1 cellular context compared by ENCODE assay signal in the genomic region with DNA sequence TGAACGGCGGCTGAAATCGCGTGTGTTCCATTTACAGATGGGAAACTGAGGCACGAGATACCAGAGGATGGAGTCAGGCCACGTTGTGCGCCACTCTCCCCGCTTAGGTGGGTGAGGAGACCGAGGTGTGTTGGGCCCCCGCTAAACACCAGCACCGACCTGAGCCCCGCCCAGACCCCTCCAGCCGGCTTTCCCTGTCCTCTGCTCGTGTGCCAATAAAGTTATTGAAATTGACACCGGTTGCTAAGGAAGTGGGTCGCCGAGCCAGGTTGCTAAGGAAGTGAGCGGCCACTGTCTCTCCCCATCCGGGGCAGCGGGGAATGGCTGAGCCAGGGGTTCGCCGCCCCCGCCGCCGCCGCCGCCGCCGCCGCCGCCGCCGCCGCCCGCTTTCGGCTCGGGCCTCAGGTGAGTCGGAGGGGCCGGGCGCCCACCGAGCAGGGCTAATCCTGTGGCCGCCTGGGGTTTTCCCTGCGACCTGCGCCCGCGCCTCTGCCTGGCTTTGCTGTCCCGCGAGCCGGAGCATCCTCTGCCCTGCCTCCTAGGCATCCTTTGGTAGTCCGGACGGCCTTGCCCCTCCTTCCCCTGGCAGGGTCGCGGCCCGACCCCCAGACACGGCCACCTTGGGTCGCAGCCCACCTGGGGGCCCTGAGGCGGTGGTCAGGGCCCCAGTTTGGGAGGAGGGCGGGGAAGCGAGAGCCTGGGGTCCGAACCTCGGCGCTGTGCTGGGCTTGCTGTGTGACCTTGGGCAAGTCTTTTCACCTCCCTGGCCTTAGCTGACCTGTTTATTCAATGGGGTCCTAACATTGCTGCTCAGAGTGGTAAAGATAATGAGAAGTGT.
A peak's percentile ranks its signal among the peaks of the same experiment; 100 is the strongest.
TF ChIP-seq lines count a peak whose summit lies in the region.

A gene (plus strand): TSS at position 291 of the 838 bp plus-strand sequence. CDS start 32,127 bp downstream, outside the sequence.

TF ChIP-seq in HepG2, 621 proteins besides CTCF, POLR2A, EP300 and RAD21 (continued from another document and continues in another):
- TF ChIP-seq, protein P1, sequence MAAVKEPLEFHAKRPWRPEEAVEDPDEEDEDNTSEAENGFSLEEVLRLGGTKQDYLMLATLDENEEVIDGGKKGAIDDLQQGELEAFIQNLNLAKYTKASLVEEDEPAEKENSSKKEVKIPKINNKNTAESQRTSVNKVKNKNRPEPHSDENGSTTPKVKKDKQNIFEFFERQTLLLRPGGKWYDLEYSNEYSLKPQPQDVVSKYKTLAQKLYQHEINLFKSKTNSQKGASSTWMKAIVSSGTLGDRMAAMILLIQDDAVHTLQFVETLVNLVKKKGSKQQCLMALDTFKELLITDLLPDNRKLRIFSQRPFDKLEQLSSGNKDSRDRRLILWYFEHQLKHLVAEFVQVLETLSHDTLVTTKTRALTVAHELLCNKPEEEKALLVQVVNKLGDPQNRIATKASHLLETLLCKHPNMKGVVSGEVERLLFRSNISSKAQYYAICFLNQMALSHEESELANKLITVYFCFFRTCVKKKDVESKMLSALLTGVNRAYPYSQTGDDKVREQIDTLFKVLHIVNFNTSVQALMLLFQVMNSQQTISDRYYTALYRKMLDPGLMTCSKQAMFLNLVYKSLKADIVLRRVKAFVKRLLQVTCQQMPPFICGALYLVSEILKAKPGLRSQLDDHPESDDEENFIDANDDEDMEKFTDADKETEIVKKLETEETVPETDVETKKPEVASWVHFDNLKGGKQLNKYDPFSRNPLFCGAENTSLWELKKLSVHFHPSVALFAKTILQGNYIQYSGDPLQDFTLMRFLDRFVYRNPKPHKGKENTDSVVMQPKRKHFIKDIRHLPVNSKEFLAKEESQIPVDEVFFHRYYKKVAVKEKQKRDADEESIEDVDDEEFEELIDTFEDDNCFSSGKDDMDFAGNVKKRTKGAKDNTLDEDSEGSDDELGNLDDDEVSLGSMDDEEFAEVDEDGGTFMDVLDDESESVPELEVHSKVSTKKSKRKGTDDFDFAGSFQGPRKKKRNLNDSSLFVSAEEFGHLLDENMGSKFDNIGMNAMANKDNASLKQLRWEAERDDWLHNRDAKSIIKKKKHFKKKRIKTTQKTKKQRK (IDR thresholded peaks at IDR 0.05; ENCODE audit: low read length), result no peak
- TF ChIP-seq, protein P2, sequence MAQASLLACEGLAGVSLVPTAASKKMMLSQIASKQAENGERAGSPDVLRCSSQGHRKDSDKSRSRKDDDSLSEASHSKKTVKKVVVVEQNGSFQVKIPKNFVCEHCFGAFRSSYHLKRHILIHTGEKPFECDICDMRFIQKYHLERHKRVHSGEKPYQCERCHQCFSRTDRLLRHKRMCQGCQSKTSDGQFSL (CRISPR knock-in tag; IDR thresholded peaks at IDR 0.05), result peak; percentile 83
- TF ChIP-seq FOSL1 (CRISPR knock-in tag; IDR thresholded peaks at IDR 0.05; ENCODE audit: borderline replicate concordance) (no peak), PTBP1 (IDR thresholded peaks at IDR 0.05; ENCODE audit: low read depth, low read length, poor library complexity, severe bottlenecking) (peak; percentile 32), ATF7-NPFF (CRISPR knock-in tag; IDR thresholded peaks at IDR 0.05; ENCODE audit: low read depth) (0 out of 2 replicates have a peak, but pooled peaks have one; percentile 17), KDM2A (CRISPR knock-in tag; IDR thresholded peaks at IDR 0.05; ENCODE audit: borderline replicate concordance, low read depth) (peak; percentile 91; the same call in 1 of the 2 replicates), ZNF549 (CRISPR knock-in tag; IDR thresholded peaks at IDR 0.05) (no peak), ZNF782 (CRISPR knock-in tag; IDR thresholded peaks at IDR 0.05; ENCODE audit: borderline replicate concordance) (0 out of 2 replicates have a peak, but pooled peaks have one; percentile 6), ZNF432 (CRISPR knock-in tag; IDR thresholded peaks at IDR 0.05; ENCODE audit: borderline replicate concordance) (no peak), ZEB1 (IDR thresholded peaks at IDR 0.05; ENCODE audit: insufficient replicate concordance, low read depth) (peak; percentile 45), MATR3 (CRISPR knock-in tag; IDR thresholded peaks at IDR 0.05) (0 out of 2 replicates have a peak, but pooled peaks have one; percentile 57), ZNF451 (CRISPR knock-in tag; IDR thresholded peaks at IDR 0.05) (0 out of 2 replicates have a peak, but pooled peaks have one; percentile 22), RBAK (CRISPR knock-in tag; IDR thresholded peaks at IDR 0.05) (no peak), ZNF792 (CRISPR knock-in tag; IDR thresholded peaks at IDR 0.05) (peak; percentile 87; the same call in 1 of the 2 replicates), KAT2B (IDR thresholded peaks at IDR 0.05; ENCODE audit: borderline replicate concordance, low read depth, low read length) (no peak), ZNF232 (CRISPR knock-in tag; IDR thresholded peaks at IDR 0.05; ENCODE audit: borderline replicate concordance) (0 out of 2 replicates have a peak, but pooled peaks have one; percentile 42), ISX (CRISPR knock-in tag; conservative IDR thresholded peaks at IDR 0.05) (no peak), ZNF543 (CRISPR knock-in tag; IDR thresholded peaks at IDR 0.05) (no peak; the same call in none of the 2 replicates), ZFP1 (CRISPR knock-in tag; IDR thresholded peaks at IDR 0.05) (peak; percentile 68; the same call in 1 of the 2 replicates), JARID2 (CRISPR knock-in tag; IDR thresholded peaks at IDR 0.05; ENCODE audit: insufficient replicate concordance) (peak; percentile 61), DNMT3B (CRISPR knock-in tag; conservative IDR thresholded peaks at IDR 0.05) (no peak), GTF2F1 (IDR thresholded peaks at IDR 0.05; ENCODE audit: low read length) (peak; percentile 82; the same call in 1 of the 2 replicates), RBM22 (optimal IDR thresholded peaks at IDR 0.05; ENCODE audit: low read length) (peak; percentile 89), ZNF350 (CRISPR knock-in tag; IDR thresholded peaks at IDR 0.05; ENCODE audit: borderline replicate concordance, low read depth) (peak; percentile 95), ZNF775 (CRISPR knock-in tag; IDR thresholded peaks at IDR 0.05; ENCODE audit: borderline replicate concordance) (no peak), ISL2 (CRISPR knock-in tag; IDR thresholded peaks at IDR 0.05) (peak; percentile 70; the same call in 1 of the 2 replicates), KLF6 (CRISPR knock-in tag; IDR thresholded peaks at IDR 0.05) (no peak), NCOA1 (CRISPR knock-in tag; IDR thresholded peaks at IDR 0.05) (no peak), TAF15 (IDR thresholded peaks at IDR 0.05; ENCODE audit: low read depth, low read length, poor library complexity, severe bottlenecking) (peak; percentile 77), ZNF547 (CRISPR knock-in tag; IDR thresholded peaks at IDR 0.05) (peak; percentile 93; the same call in 1 of the 2 replicates)
- TF ChIP-seq, protein P3, sequence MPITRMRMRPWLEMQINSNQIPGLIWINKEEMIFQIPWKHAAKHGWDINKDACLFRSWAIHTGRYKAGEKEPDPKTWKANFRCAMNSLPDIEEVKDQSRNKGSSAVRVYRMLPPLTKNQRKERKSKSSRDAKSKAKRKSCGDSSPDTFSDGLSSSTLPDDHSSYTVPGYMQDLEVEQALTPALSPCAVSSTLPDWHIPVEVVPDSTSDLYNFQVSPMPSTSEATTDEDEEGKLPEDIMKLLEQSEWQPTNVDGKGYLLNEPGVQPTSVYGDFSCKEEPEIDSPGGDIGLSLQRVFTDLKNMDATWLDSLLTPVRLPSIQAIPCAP (CRISPR knock-in tag; IDR thresholded peaks at IDR 0.05; ENCODE audit: low read depth), result no peak; the same call in 1 of the 2 replicates
- TF ChIP-seq, protein P4, sequence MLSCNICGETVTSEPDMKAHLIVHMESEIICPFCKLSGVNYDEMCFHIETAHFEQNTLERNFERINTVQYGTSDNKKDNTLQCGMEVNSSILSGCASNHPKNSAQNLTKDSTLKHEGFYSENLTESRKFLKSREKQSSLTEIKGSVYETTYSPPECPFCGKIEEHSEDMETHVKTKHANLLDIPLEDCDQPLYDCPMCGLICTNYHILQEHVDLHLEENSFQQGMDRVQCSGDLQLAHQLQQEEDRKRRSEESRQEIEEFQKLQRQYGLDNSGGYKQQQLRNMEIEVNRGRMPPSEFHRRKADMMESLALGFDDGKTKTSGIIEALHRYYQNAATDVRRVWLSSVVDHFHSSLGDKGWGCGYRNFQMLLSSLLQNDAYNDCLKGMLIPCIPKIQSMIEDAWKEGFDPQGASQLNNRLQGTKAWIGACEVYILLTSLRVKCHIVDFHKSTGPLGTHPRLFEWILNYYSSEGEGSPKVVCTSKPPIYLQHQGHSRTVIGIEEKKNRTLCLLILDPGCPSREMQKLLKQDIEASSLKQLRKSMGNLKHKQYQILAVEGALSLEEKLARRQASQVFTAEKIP (CRISPR knock-in tag; IDR thresholded peaks at IDR 0.05; ENCODE audit: borderline replicate concordance), result no peak
- TF ChIP-seq, protein P5, sequence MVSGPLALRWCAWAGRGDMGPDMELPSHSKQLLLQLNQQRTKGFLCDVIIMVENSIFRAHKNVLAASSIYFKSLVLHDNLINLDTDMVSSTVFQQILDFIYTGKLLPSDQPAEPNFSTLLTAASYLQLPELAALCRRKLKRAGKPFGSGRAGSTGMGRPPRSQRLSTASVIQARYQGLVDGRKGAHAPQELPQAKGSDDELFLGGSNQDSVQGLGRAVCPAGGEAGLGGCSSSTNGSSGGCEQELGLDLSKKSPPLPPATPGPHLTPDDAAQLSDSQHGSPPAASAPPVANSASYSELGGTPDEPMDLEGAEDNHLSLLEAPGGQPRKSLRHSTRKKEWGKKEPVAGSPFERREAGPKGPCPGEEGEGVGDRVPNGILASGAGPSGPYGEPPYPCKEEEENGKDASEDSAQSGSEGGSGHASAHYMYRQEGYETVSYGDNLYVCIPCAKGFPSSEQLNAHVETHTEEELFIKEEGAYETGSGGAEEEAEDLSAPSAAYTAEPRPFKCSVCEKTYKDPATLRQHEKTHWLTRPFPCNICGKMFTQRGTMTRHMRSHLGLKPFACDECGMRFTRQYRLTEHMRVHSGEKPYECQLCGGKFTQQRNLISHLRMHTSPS (CRISPR knock-in tag; IDR thresholded peaks at IDR 0.05; ENCODE audit: low read depth), result peak; percentile 16; the same call in 1 of the 2 replicates
- TF ChIP-seq, protein P6, sequence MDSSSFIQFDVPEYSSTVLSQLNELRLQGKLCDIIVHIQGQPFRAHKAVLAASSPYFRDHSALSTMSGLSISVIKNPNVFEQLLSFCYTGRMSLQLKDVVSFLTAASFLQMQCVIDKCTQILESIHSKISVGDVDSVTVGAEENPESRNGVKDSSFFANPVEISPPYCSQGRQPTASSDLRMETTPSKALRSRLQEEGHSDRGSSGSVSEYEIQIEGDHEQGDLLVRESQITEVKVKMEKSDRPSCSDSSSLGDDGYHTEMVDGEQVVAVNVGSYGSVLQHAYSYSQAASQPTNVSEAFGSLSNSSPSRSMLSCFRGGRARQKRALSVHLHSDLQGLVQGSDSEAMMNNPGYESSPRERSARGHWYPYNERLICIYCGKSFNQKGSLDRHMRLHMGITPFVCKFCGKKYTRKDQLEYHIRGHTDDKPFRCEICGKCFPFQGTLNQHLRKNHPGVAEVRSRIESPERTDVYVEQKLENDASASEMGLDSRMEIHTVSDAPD (CRISPR knock-in tag; IDR thresholded peaks at IDR 0.05), result peak; percentile 71
- TF ChIP-seq, protein P7, sequence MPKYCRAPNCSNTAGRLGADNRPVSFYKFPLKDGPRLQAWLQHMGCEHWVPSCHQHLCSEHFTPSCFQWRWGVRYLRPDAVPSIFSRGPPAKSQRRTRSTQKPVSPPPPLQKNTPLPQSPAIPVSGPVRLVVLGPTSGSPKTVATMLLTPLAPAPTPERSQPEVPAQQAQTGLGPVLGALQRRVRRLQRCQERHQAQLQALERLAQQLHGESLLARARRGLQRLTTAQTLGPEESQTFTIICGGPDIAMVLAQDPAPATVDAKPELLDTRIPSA (CRISPR knock-in tag; IDR thresholded peaks at IDR 0.05; ENCODE audit: borderline replicate concordance), result no peak
- TF ChIP-seq, protein P8, sequence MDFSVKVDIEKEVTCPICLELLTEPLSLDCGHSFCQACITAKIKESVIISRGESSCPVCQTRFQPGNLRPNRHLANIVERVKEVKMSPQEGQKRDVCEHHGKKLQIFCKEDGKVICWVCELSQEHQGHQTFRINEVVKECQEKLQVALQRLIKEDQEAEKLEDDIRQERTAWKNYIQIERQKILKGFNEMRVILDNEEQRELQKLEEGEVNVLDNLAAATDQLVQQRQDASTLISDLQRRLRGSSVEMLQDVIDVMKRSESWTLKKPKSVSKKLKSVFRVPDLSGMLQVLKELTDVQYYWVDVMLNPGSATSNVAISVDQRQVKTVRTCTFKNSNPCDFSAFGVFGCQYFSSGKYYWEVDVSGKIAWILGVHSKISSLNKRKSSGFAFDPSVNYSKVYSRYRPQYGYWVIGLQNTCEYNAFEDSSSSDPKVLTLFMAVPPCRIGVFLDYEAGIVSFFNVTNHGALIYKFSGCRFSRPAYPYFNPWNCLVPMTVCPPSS (IDR thresholded peaks at IDR 0.05), result no peak
- TF ChIP-seq, protein P9, sequence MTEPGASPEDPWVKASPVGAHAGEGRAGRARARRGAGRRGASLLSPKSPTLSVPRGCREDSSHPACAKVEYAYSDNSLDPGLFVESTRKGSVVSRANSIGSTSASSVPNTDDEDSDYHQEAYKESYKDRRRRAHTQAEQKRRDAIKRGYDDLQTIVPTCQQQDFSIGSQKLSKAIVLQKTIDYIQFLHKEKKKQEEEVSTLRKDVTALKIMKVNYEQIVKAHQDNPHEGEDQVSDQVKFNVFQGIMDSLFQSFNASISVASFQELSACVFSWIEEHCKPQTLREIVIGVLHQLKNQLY (CRISPR knock-in tag; IDR thresholded peaks at IDR 0.05), result 0 out of 2 replicates have a peak, but pooled peaks have one; percentile 30
- TF ChIP-seq, protein P10, sequence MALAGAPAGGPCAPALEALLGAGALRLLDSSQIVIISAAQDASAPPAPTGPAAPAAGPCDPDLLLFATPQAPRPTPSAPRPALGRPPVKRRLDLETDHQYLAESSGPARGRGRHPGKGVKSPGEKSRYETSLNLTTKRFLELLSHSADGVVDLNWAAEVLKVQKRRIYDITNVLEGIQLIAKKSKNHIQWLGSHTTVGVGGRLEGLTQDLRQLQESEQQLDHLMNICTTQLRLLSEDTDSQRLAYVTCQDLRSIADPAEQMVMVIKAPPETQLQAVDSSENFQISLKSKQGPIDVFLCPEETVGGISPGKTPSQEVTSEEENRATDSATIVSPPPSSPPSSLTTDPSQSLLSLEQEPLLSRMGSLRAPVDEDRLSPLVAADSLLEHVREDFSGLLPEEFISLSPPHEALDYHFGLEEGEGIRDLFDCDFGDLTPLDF (CRISPR knock-in tag; IDR thresholded peaks at IDR 0.05), result 0 out of 2 replicates have a peak, but pooled peaks have one; percentile 23
- TF ChIP-seq, protein P11, sequence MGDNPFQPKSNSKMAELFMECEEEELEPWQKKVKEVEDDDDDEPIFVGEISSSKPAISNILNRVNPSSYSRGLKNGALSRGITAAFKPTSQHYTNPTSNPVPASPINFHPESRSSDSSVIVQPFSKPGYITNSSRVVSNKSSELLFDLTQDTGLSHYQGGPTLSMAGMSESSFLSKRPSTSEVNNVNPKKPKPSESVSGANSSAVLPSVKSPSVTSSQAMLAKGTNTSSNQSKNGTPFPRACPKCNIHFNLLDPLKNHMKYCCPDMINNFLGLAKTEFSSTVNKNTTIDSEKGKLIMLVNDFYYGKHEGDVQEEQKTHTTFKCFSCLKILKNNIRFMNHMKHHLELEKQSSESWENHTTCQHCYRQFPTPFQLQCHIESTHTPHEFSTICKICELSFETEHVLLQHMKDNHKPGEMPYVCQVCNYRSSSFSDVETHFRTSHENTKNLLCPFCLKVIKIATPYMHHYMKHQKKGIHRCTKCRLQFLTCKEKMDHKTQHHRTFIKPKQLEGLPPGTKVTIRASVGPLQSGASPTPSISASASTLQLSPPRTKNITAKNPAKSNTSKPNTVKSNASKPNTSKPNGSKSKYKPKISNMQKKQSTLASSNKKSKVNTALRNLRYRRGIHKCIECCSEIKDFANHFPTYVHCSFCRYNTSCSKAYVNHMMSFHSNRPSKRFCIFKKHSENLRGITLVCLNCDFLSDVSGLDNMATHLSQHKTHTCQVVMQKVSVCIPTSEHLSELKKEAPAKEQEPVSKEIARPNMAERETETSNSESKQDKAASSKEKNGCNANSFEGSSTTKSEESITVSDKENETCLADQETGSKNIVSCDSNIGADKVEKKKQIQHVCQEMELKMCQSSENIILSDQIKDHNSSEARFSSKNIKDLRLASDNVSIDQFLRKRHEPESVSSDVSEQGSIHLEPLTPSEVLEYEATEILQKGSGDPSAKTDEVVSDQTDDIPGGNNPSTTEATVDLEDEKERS (CRISPR knock-in tag; IDR thresholded peaks at IDR 0.05), result peak; percentile 81
